Comparison of ENCODE assay signal across 8 cellular contexts in genomic region chr19:45632468-45633196, GRCh38. TPM values are rescaled to one million over a fixed set of nuclear protein-coding genes. Genes with fewer than 3 reads are reported as not detected.
DNase-seq lines count a peak whose midpoint lies in the region; ATAC-seq lines count a peak whose summit lies in the region.

No MANE protein-coding gene starts in this region.

- intact Hi-C loops in Right ventricle myocardium superior (cut with DNase I) (no loop called here), sciatic nerve (cut with DNase I) (no loop called here)

- H3K4me1 ChIP-seq in NT2/D1 (ENCODE audit: insufficient read depth, insufficient read length), result peaks cover 8% of the 10 kb centered on the region

- no peak overlapping the region for H3K4me3 ChIP-seq in NT2/D1 (ENCODE audit: insufficient read length, low read depth)

- peak overlapping the region; percentile 66 for H3K9ac ChIP-seq in NT2/D1 (ENCODE audit: insufficient read length, low read depth)

- H3K36me3 ChIP-seq in NT2/D1 (ENCODE audit: insufficient read depth, insufficient read length, low read length), result peaks cover 9% of the 10 kb centered on the region

- peak; percentile 94 for ATAC-seq in Right ventricle myocardium superior (ENCODE audit: poor library complexity)
- peak; percentile 88 for ATAC-seq in sciatic nerve
- ATAC-seq in HG02610 (IDR thresholded peaks at IDR 0.05; ENCODE audit: unreplicated experiment), result no peak
- ATAC-seq in GM21381 (IDR thresholded peaks at IDR 0.05; ENCODE audit: unreplicated experiment), result no peak

- DNase-seq in activated effector memory CD4-positive, alpha-beta T cell treated with anti-CD3 and anti-CD28 coated beads, Interleukin-2, amount 50 U/mL, for 16 hours, result peak; percentile 82
- no peak for DNase-seq in activated effector memory CD4-positive, alpha-beta T cell treated with Interleukin-2 at 50 U/mL for 16 hours
- no peak for DNase-seq in NT2/D1 (ENCODE audit: low read depth, low spot score)
- DNase-seq in activated naive CD4-positive, alpha-beta T cell treated with anti-CD3 and anti-CD28 coated beads, Interleukin-2, amount 50 U/mL, for 16 hours, result peak; percentile 46
- DNase-seq in Right ventricle myocardium superior, result peak; percentile 80
- DNase-seq in sciatic nerve (ENCODE audit: low spot score), result peak; percentile 76

- no peaks in the 10 kb centered on the region for H3K9me3 ChIP-seq in NT2/D1 (ENCODE audit: insufficient read depth, low read length)

- no peaks in the 10 kb centered on the region for H3K27me3 ChIP-seq in NT2/D1 (ENCODE audit: insufficient read depth, insufficient read length)

RNA-seq across cellular contexts. Expression of gene EML2, which starts 6.6 kb away (rescaled TPM):
- total RNA-seq in Right ventricle myocardium superior, result 30.6 TPM
- 43.3 TPM for total RNA-seq in sciatic nerve

RNA-seq across cellular contexts. Expression of gene GPR4, which starts 30.6 kb away (rescaled TPM):
- total RNA-seq in Right ventricle myocardium superior, result 5.3 TPM
- total RNA-seq in sciatic nerve, result 29.7 TPM

RNA-seq across cellular contexts. Expression of gene GIPR, which starts 35.4 kb away (rescaled TPM):
- total RNA-seq in Right ventricle myocardium superior (3.8 TPM), sciatic nerve (5.0 TPM)

RNA-seq across cellular contexts. Expression of gene OPA3, which starts 48.0 kb away (rescaled TPM):
- total RNA-seq in Right ventricle myocardium superior (22.8 TPM), sciatic nerve (10.7 TPM)

RNA-seq across cellular contexts. Expression of gene SNRPD2, which starts 59.1 kb away (rescaled TPM):
- total RNA-seq in Right ventricle myocardium superior (251 TPM), sciatic nerve (209 TPM)

Comparison
In these comparisons a context has a peak if more than half of its experiments do, and no peak if none do; other contexts are left out.
1. DNase-seq: peak in activated effector memory CD4-positive, alpha-beta T cell treated with anti-CD3 and anti-CD28 coated beads, Interleukin-2, amount 50 U/mL, for 16 hours (single experiment), activated naive CD4-positive, alpha-beta T cell treated with anti-CD3 and anti-CD28 coated beads, Interleukin-2, amount 50 U/mL, for 16 hours (single experiment), Right ventricle myocardium superior (single experiment) and sciatic nerve (single experiment); none in activated effector memory CD4-positive, alpha-beta T cell treated with Interleukin-2 at 50 U/mL for 16 hours (single experiment) and NT2/D1 (single experiment).
2. ATAC-seq: peak in Right ventricle myocardium superior (single experiment) and sciatic nerve (single experiment); none in HG02610 (single experiment) and GM21381 (single experiment).